Comparison of ENCODE assay signal across 2 cellular contexts in genomic region chr20:64113796-64114355, GRCh38.
TF ChIP-seq lines count a peak whose summit lies in the region.

No MANE protein-coding gene starts in this region.

TF ChIP-seq in SK-N-SH, 30 proteins besides CTCF, POLR2A, EP300 and RAD21 (continued from another document):
- TF ChIP-seq USF2 (IDR thresholded peaks at IDR 0.05; ENCODE audit: borderline replicate concordance, low read depth, low read length) (no peak), JUND (IDR thresholded peaks at IDR 0.05) (no peak)

TF ChIP-seq in SK-N-SH treated with all-trans-retinoic acid at 6 μM for 48 hours, 23 proteins besides CTCF, POLR2A, EP300 and RAD21 (continued from another document):
- TF ChIP-seq GLIS3 (CRISPR knock-in tag; IDR thresholded peaks at IDR 0.05) (no peak), ZFP30 (CRISPR knock-in tag; IDR thresholded peaks at IDR 0.05) (no peak), CSDC2 (CRISPR knock-in tag; IDR thresholded peaks at IDR 0.05) (no peak), ZC3H10 (CRISPR knock-in tag; IDR thresholded peaks at IDR 0.05) (no peak), CSRNP3 (CRISPR knock-in tag; IDR thresholded peaks at IDR 0.05) (no peak)
